14 cellular contexts compared by ENCODE assay signal in genomic region chr19:53267623-53268022, GRCh38. TPM values are rescaled to one million over a fixed set of nuclear protein-coding genes. Genes with fewer than 3 reads are reported as not detected.
"Had no signal": no experiment of that assay in that cellular context is flagged by ENCODE, and none has a peak within 500 bp of the region (broad histone marks: within the 10 kb centered on the region; RNA-seq: fewer than 3 reads in every experiment).

TSS of gene VN1R4 (minus strand) at chr19:53267723. CDS start at chr19:53267665, 58 bp downstream.

RNA-seq across cellular contexts. Expression of gene VN1R4, which starts in this region (rescaled TPM):
- total RNA-seq: activated CD4-positive, alpha-beta memory T cell treated with anti-CD3 and anti-CD28 coated beads, Interleukin-2, amount 10 ng/mL, durations not matched to agents 7 days and 5 days; activated CD4-positive, alpha-beta T cell treated with anti-CD3 and anti-CD28 coated beads for 36 hours; activated CD4-positive, alpha-beta T cell treated with anti-CD3 and anti-CD28 coated beads, Interleukin-2, amount 10 ng/mL, durations not matched to agents 7 days and 5 days; activated CD8-positive, alpha-beta memory T cell treated with anti-CD3 and anti-CD28 coated beads, Interleukin-2, amount 10 ng/mL, durations not matched to agents 7 days and 5 days; activated CD8-positive, alpha-beta T cell treated with anti-CD3 and anti-CD28 coated beads, Interleukin-2, amount 10 ng/mL, durations not matched to agents 7 days and 5 days; activated naive CD8-positive, alpha-beta T cell treated with anti-CD3 and anti-CD28 coated beads, Interleukin-2, amount 10 ng/mL, durations not matched to agents 7 days and 5 days; activated T-helper 2 cell treated with anti-CD3 and anti-CD28 coated beads, Interferon-gamma antibody, Interleukin-2, Interleukin-4, amounts not matched to agents 10 μg/mL and 5 μg/mL and 100 μg/mL, durations not matched to agents 14 hours and 24 hours and 36 hours; ascending aorta; bronchial epithelial cell; cardiac muscle cell; chondrocyte; T-helper 2 cell treated with Interferon-gamma antibody and Interleukin-4, amounts not matched to agents 100 ng/mL and 5 ng/mL, for 36 hours; WTC11 had no signal
- polyA plus RNA-seq: adipose tissue, cardiac muscle cell had no signal
